19 cellular contexts compared by ENCODE assay signal in genomic region chr19:401836-402535, GRCh38. TPM values are rescaled to one million over a fixed set of nuclear protein-coding genes. Genes with fewer than 3 reads are reported as not detected.
DNase-seq lines count a peak whose midpoint lies in the region; ATAC-seq and TF ChIP-seq lines count a peak whose summit lies in the region.
"Had no signal": no experiment of that assay in that cellular context is flagged by ENCODE, and none has a peak within 500 bp of the region (broad histone marks: within the 10 kb centered on the region; RNA-seq: fewer than 3 reads in every experiment).

No MANE protein-coding gene starts in this region.

- 13% methylated on average over 6 of the region's 41 CpGs for WGBS in right lobe of liver (ENCODE audit: insufficient coverage, low coverage, low lambda C conversion rate, missing lambda C conversion rate)
- 39 to 41% methylated on average over 41 of the region's 41 CpGs for WGBS in aorta, 2 donors
- 25% methylated on average over 41 of the region's 41 CpGs for WGBS in prostate gland
- 83% methylated on average over 37 of the region's 41 CpGs for WGBS in smooth muscle cell (ENCODE audit: low lambda C conversion rate)

- TF ChIP-seq CTCF in right lobe of liver (IDR thresholded peaks at IDR 0.05) (no peak), prostate gland (IDR thresholded peaks at IDR 0.05) (no peak), smooth muscle cell (IDR thresholded peaks at IDR 0.05; ENCODE audit: borderline replicate concordance, insufficient read depth, poor library complexity, severe bottlenecking) (no peak)

- H3K9ac ChIP-seq in smooth muscle cell (ENCODE audit: low read depth): no peak overlapping the region

- H3F3A ChIP-seq in smooth muscle cell (ENCODE audit: low read depth): no peaks in the 10 kb centered on the region

- H3K27me3 ChIP-seq in right lobe of liver (no peaks in the 10 kb centered on the region), aorta (ENCODE audit: control insufficient read depth in 1 of 2, insufficient read depth in 2 of 2, low read length in 1 of 2) (no peaks in the 10 kb centered on the region), prostate gland (replicated peaks; ENCODE audit: insufficient read depth) (no peaks in the 10 kb centered on the region), smooth muscle cell (ENCODE audit: low read depth) (no peaks in the 10 kb centered on the region)
- H3K27me3 ChIP-seq: ascending aorta had no signal

- TF ChIP-seq POLR2A in right lobe of liver (IDR thresholded peaks at IDR 0.05) (no peak), prostate gland (IDR thresholded peaks at IDR 0.05) (no peak)

- H3K9me3 ChIP-seq in right lobe of liver (no peaks in the 10 kb centered on the region), aorta (ENCODE audit: control insufficient read depth, low read length) (no peaks in the 10 kb centered on the region), prostate gland (no peaks in the 10 kb centered on the region), smooth muscle cell (replicated peaks; ENCODE audit: low read depth) (no peaks in the 10 kb centered on the region)
- H3K9me3 ChIP-seq: ascending aorta, Caco-2 had no signal

- H3K36me3 ChIP-seq in right lobe of liver (no peaks in the 10 kb centered on the region), aorta (ENCODE audit: control insufficient read depth in 1 of 2, insufficient read depth in 2 of 2, low read length in 1 of 2) (no peaks in the 10 kb centered on the region), prostate gland (no peaks in the 10 kb centered on the region), smooth muscle cell (ENCODE audit: low read depth) (no peaks in the 10 kb centered on the region)
- H3K36me3 ChIP-seq: ascending aorta had no signal

- no peak overlapping the region for H3K4me2 ChIP-seq in smooth muscle cell

- H3K79me2 ChIP-seq in smooth muscle cell (ENCODE audit: low read depth): no peaks in the 10 kb centered on the region

- DNase-seq in cardiac septum (ENCODE audit: low spot score) (peak; percentile 69), Right ventricle myocardium superior (no peak), right lobe of liver (peak in 2 of 3 donors; percentile 7 to 44), aorta (peak; percentile 3 to 66), prostate gland (ENCODE audit: low spot score) (no peak), smooth muscle cell (lab: John Stamatoyannopoulos, UW; ENCODE audit: unreplicated experiment) (no peak)
- DNase-seq: activated CD8-positive, alpha-beta memory T cell treated with anti-CD3 and anti-CD28 coated beads for 24 hours; Caco-2; cortex of kidney; midbrain; nucleus accumbens; PC-3; stimulated activated naive CD8-positive, alpha-beta T cell treated with anti-CD3 and anti-CD28 coated beads, Interleukin-15, Interleukin-2, amounts not matched to agents 100 U/mL and 50 U/mL, for 24 hours had no signal

- H3K27ac ChIP-seq in right lobe of liver (no peak overlapping the region), aorta (ENCODE audit: low read depth in 1 of 2, low read length in 2 of 2) (no peak overlapping the region), prostate gland (no peak overlapping the region), smooth muscle cell (ENCODE audit: low read depth) (no peak overlapping the region)
- H3K27ac ChIP-seq: ascending aorta, epithelial cell of prostate, VCaP had no signal

- H4K20me1 ChIP-seq in smooth muscle cell (ENCODE audit: low read depth): no peaks in the 10 kb centered on the region

- intact Hi-C loops in cardiac septum (cut with DNase I): no loop called here
- intact Hi-C loops in Right ventricle myocardium superior (cut with DNase I): no loop called here
- intact Hi-C loops in right lobe of liver (cut with DNase I): no loop called here
- intact Hi-C loops in aorta (cut with DNase I): no loop called here
- intact Hi-C loops in prostate gland (cut with DNase I): no loop called here

- H3K4me1 ChIP-seq in right lobe of liver (no peaks in the 10 kb centered on the region), aorta (ENCODE audit: control insufficient read depth in 1 of 2, insufficient read depth in 2 of 2, low read length in 2 of 2) (no peaks in the 10 kb centered on the region), prostate gland (replicated peaks) (peaks cover 10% of the 10 kb centered on the region), smooth muscle cell (ENCODE audit: low read depth) (no peaks in the 10 kb centered on the region)
- H3K4me1 ChIP-seq: ascending aorta, Caco-2 had no signal

- H3K4me3 ChIP-seq in right lobe of liver (no peak overlapping the region), aorta (ENCODE audit: low read length in 2 of 2) (no peak overlapping the region), prostate gland (no peak overlapping the region), smooth muscle cell (no peak overlapping the region)
- H3K4me3 ChIP-seq: ascending aorta, GM12878 had no signal

- ATAC-seq in Right ventricle myocardium superior (ENCODE audit: poor library complexity) (no peak), right lobe of liver (no peak), aorta (ENCODE audit: low FRiP score) (no peak), GM21786 (IDR thresholded peaks at IDR 0.05; ENCODE audit: unreplicated experiment) (no peak)
- ATAC-seq: GM12878; PC-3; stimulated activated naive CD8-positive, alpha-beta T cell treated with anti-CD3 and anti-CD28 coated beads, Interleukin-15, Interleukin-2, amounts not matched to agents 100 U/mL and 50 U/mL, for 24 hours had no signal

- H2AFZ ChIP-seq in smooth muscle cell (ENCODE audit: low read depth): no peak overlapping the region

TF ChIP-seq in PFSK-1, 5 proteins besides CTCF, POLR2A, EP300 and RAD21:
- no peak for TF ChIP-seq POLR2AphosphoS5 (IDR thresholded peaks at IDR 0.05; ENCODE audit: low read depth, low read length)
- peak; percentile 11 for TF ChIP-seq FOXP2 (optimal IDR thresholded peaks at IDR 0.05; ENCODE audit: borderline replicate concordance, extremely low read depth, extremely low read length, insufficient read depth)

RNA-seq across cellular contexts. Expression of gene C2CD4C, which starts 7.0 kb away (rescaled TPM):
- total RNA-seq in cardiac septum (2.7 TPM), Right ventricle myocardium superior (1.7 TPM), right lobe of liver (1 to 10 TPM in 1 of 6 experiments, under 1 TPM in 5; 0.12 to 2.0 (median 0.44) TPM), aorta (1 to 10 TPM in 1 of 2 donors, under 1 TPM in 1; 0.88 to 1.1 TPM), prostate gland (1 to 10 TPM in 1 of 2 donors, under 1 TPM in 1; 0.59 to 3.1 TPM), smooth muscle cell (0.63 and 1.7 TPM in 2 replicates)
- polyA plus RNA-seq in PFSK-1 (2012; ENCODE audit: insufficient read length, low read depth): 11.7 TPM
- polyA plus RNA-seq in aorta (not detected), smooth muscle cell (3.7 and 3.8 TPM in 2 replicates)
- total RNA-seq: GM12878 had no signal
- polyA plus RNA-seq: GM12878 had no signal

RNA-seq across cellular contexts. Expression of gene MIER2, which starts 57.4 kb away (rescaled TPM):
- total RNA-seq in cardiac septum (21.8 TPM), Right ventricle myocardium superior (18.3 TPM), right lobe of liver (1 to 10 TPM; 3.1 to 7.3 (median 4.5) TPM), aorta (10 to 100 TPM; 26.4 to 31.1 TPM), prostate gland (10 to 100 TPM; 16.9 to 37.1 TPM), smooth muscle cell (12.7 and 16.3 TPM in 2 replicates)
- polyA plus RNA-seq in PFSK-1 (2012; ENCODE audit: insufficient read length, low read depth): 48.2 TPM
- polyA plus RNA-seq in aorta (1 to 10 TPM; 3.3 to 9.1 TPM), smooth muscle cell (79.5 and 79.7 TPM in 2 replicates)
- total RNA-seq: PC-3 had no signal

RNA-seq across cellular contexts. Expression of gene SHC2, which starts 58.8 kb away (rescaled TPM):
- total RNA-seq in cardiac septum: 16.8 TPM
- total RNA-seq in Right ventricle myocardium superior: 8.8 TPM
- 59.4 TPM for polyA plus RNA-seq in PFSK-1 (2012; ENCODE audit: insufficient read length, low read depth)
- 10 to 100 TPM; 48.4 to 69.9 (median 59.1) TPM for total RNA-seq in right lobe of liver
- 10 to 100 TPM in 1 of 2 donors, 1 to 10 TPM in 1; 9.7 to 31.4 TPM for total RNA-seq in aorta
- polyA plus RNA-seq in aorta: 10 to 100 TPM in 1 of 2 donors, 1 to 10 TPM in 1; 7.3 to 10.9 TPM
- 10 to 100 TPM; 52.2 to 83.4 TPM for total RNA-seq in prostate gland
- total RNA-seq in smooth muscle cell: 10.8 and 15.6 TPM in 2 replicates
- polyA plus RNA-seq in smooth muscle cell: 29.3 and 34.5 TPM in 2 replicates
- polyA plus RNA-seq: GM12878 had no signal

Comparison
In these comparisons a context has a peak if more than half of its experiments do, and no peak if none do; other contexts are left out.
1. DNase-seq: peak in cardiac septum (single experiment), right lobe of liver (2 of 3) and aorta (2 of 2); none in Right ventricle myocardium superior (single experiment), prostate gland (single experiment) and smooth muscle cell (single experiment).